In genomic region chr7:50664937-50665336, GRCh38 we compare ENCODE assay signal across 10 cellular contexts.
DNase-seq lines count a peak whose midpoint lies in the region; ATAC-seq, FAIRE-seq and TF ChIP-seq lines count a peak whose summit lies in the region.
"Had no signal": no experiment of that assay in that cellular context is flagged by ENCODE, and none has a peak within 500 bp of the region (broad histone marks: within the 10 kb centered on the region; RNA-seq: fewer than 3 reads in every experiment).

No MANE protein-coding gene starts in this region.

- peaks cover 68% of the 10 kb centered on the region for H3K79me2 ChIP-seq in astrocyte (ENCODE audit: insufficient read depth, low read length)
- H3K79me2 ChIP-seq in SK-N-SH (ENCODE audit: insufficient read depth): peaks cover 29% of the 10 kb centered on the region; the same call in 1 of the 2 replicates

- no peak overlapping the region for H3K27ac ChIP-seq in CD4-positive, alpha-beta memory T cell (ENCODE audit: low read depth, low read length)
- H3K27ac ChIP-seq in astrocyte (ENCODE audit: low read depth, low read length) (peak overlapping the region; percentile 47), SK-N-SH (ENCODE audit: low read depth in 2 of 2, low read length in 1 of 2) (no peak overlapping the region)

- H2AFZ ChIP-seq in astrocyte (ENCODE audit: low read depth, low read length) (no peak overlapping the region), SK-N-SH (ENCODE audit: low read depth) (no peak overlapping the region)

- H3K4me3 ChIP-seq in CD4-positive, alpha-beta memory T cell (ENCODE audit: low read length in 2 of 2): no peak overlapping the region
- H3K4me3 ChIP-seq in astrocyte (ENCODE audit: insufficient read depth, low read depth, low read length) (no peak overlapping the region), SK-N-SH (ENCODE audit: low read depth in 2 of 2, low read length in 1 of 2) (no peak overlapping the region)

- peak; percentile 16 for ATAC-seq in GM19023 (IDR thresholded peaks at IDR 0.05; ENCODE audit: unreplicated experiment)
- ATAC-seq in HG02981 (IDR thresholded peaks at IDR 0.05; ENCODE audit: unreplicated experiment): peak; percentile 22
- no peak for ATAC-seq in Right ventricle myocardium superior (ENCODE audit: poor library complexity)

- H3K9me3 Mint-ChIP-seq in CD4-positive, alpha-beta memory T cell: peaks cover 0 to 4% (median 0%) of the 10 kb centered on the region in 8 donors
- peaks cover 3% of the 10 kb centered on the region for H3K9me3 Mint-ChIP-seq in astrocyte (ENCODE audit: unreplicated experiment)

- TF ChIP-seq RAD21 in SK-N-SH (IDR thresholded peaks at IDR 0.05; ENCODE audit: low read length): no peak

- H3K27me3 ChIP-seq in CD4-positive, alpha-beta memory T cell (ENCODE audit: insufficient read depth, low read length): no peaks in the 10 kb centered on the region
- H3K27me3 ChIP-seq in astrocyte (ENCODE audit: insufficient read depth, low read length) (no peaks in the 10 kb centered on the region), SK-N-SH (ENCODE audit: insufficient read depth) (no peaks in the 10 kb centered on the region)

- TF ChIP-seq CTCF in astrocyte (IDR thresholded peaks at IDR 0.05; ENCODE audit: insufficient read depth, low read depth, low read length) (no peak), SK-N-SH (IDR thresholded peaks at IDR 0.05) (no peak)

- H3K4me3 Mint-ChIP-seq in CD4-positive, alpha-beta memory T cell: peak overlapping the region in 3 of 8 donors; percentile 23 to 40 (median 24)
- H3K4me3 Mint-ChIP-seq in astrocyte (ENCODE audit: unreplicated experiment): no peak overlapping the region

- no peaks in the 10 kb centered on the region for H3K27me3 Mint-ChIP-seq in CD4-positive, alpha-beta memory T cell
- H3K27me3 Mint-ChIP-seq in astrocyte (ENCODE audit: low read depth, unreplicated experiment): no peaks in the 10 kb centered on the region

- CTCF ChIA-PET in CD4-positive, alpha-beta memory T cell (lab: Charles Lee; ENCODE audit: partially characterized antibody): interaction anchor here (0.6 to 3.8 kb wide), 4 partner anchors 13 to 69 kb away, joined by 3 to 25 read pairs (median 3); no protein-coding TSS in a partner anchor
- CTCF ChIA-PET in SK-N-SH (lab: Yijun Ruan, JAX): no interaction called here

- 70% methylated on average over 4 of the region's 4 CpGs for WGBS in SK-N-SH (ENCODE audit: low lambda C conversion rate)

- no peaks in the 10 kb centered on the region for H3K9me2 ChIP-seq in SK-N-SH

- peaks cover 95% of the 10 kb centered on the region for H4K20me1 ChIP-seq in astrocyte (ENCODE audit: insufficient read depth, low read length)
- H4K20me1 ChIP-seq in SK-N-SH (ENCODE audit: insufficient read depth): peaks cover 93% of the 10 kb centered on the region

- peaks cover 55% of the 10 kb centered on the region for H3K4me1 ChIP-seq in CD4-positive, alpha-beta memory T cell (ENCODE audit: insufficient read depth, low read length)
- H3K4me1 ChIP-seq in astrocyte (ENCODE audit: insufficient read depth, low read length) (peaks cover 37% of the 10 kb centered on the region), SK-N-SH (ENCODE audit: control insufficient read depth in 1 of 2, insufficient read depth in 2 of 2, low read depth in 1 of 2, low read length in 1 of 2) (peaks cover 8 to 13% of the 10 kb centered on the region in 2 experiments; a peak in 3 of 4 replicates)

- H3K4me1 Mint-ChIP-seq in CD4-positive, alpha-beta memory T cell: peaks cover 41 to 56% (median 50%) of the 10 kb centered on the region in 4 donors
- H3K4me1 Mint-ChIP-seq in astrocyte (ENCODE audit: low read depth, unreplicated experiment): peaks cover 26% of the 10 kb centered on the region

- H3K9ac ChIP-seq in astrocyte (ENCODE audit: low read length) (peak overlapping the region; percentile 29), SK-N-SH (no peak overlapping the region)

- peak overlapping the region in 5 of 7 donors; percentile 22 to 72 (median 58) for H3K27ac Mint-ChIP-seq in CD4-positive, alpha-beta memory T cell
- no peak overlapping the region for H3K27ac Mint-ChIP-seq in astrocyte (ENCODE audit: unreplicated experiment)

- POLR2A ChIA-PET in CD4-positive, alpha-beta memory T cell (lab: Charles Lee; ENCODE audit: partially characterized antibody): no interaction called here
- POLR2A ChIA-PET in SK-N-SH (lab: Yijun Ruan, JAX): no interaction called here

- no peaks in the 10 kb centered on the region for H3K36me3 ChIP-seq in CD4-positive, alpha-beta memory T cell (ENCODE audit: insufficient read depth, low read length)
- H3K36me3 ChIP-seq in astrocyte (ENCODE audit: insufficient read depth, low read length): peaks cover 18% of the 10 kb centered on the region
- peaks cover 0 to 25% of the 10 kb centered on the region in 2 experiments for H3K36me3 ChIP-seq in SK-N-SH (replicated peaks in 1 of 2; ENCODE audit: control insufficient read depth in 1 of 2, insufficient read depth in 2 of 2, low read length in 1 of 2)

- peak overlapping the region; percentile 61 for H3K4me2 ChIP-seq in astrocyte (ENCODE audit: low read length)
- no peak overlapping the region for H3K4me2 ChIP-seq in SK-N-SH

- no peaks in the 10 kb centered on the region for H3F3A ChIP-seq in SK-N-SH (replicated peaks; ENCODE audit: insufficient read depth)

- H3K9me3 ChIP-seq in CD4-positive, alpha-beta memory T cell (ENCODE audit: control insufficient read depth in 1 of 2, low read length in 2 of 2): no peaks in the 10 kb centered on the region
- H3K9me3 ChIP-seq in astrocyte (ENCODE audit: insufficient read depth, low read depth, low read length) (no peaks in the 10 kb centered on the region), SK-N-SH (no peaks in the 10 kb centered on the region)

- no peak for TF ChIP-seq EP300 in SK-N-SH (IDR thresholded peaks at IDR 0.05; ENCODE audit: borderline replicate concordance in 1 of 2, low read depth in 1 of 2, low read length in 1 of 2)

- FAIRE-seq in astrocyte (lab: Jason Lieb, UNC): no peak
- FAIRE-seq: islet of Langerhans had no signal

- no peaks in the 10 kb centered on the region for H3K36me3 Mint-ChIP-seq in CD4-positive, alpha-beta memory T cell
- peaks cover 48% of the 10 kb centered on the region for H3K36me3 Mint-ChIP-seq in astrocyte (ENCODE audit: low read depth, unreplicated experiment)

- intact Hi-C loops in CD4-positive, alpha-beta memory T cell (cut with micrococcal nuclease): loop anchor here (5.0 kb wide), 1 partner anchor 53 kb away; no protein-coding TSS in a partner anchor
- intact Hi-C loops in Right ventricle myocardium superior (cut with DNase I): no loop called here

- no peak for DNase-seq in CD4-positive, alpha-beta memory T cell
- DNase-seq in astrocyte (ENCODE audit: low read depth) (no peak), germinal center (ENCODE audit: low spot score) (no peak), SK-N-SH (no peak), NCI-H524 treated with DMSO at 0.1 percent for 48 hours (lab: John Stamatoyannopoulos, UW) (no peak), Right ventricle myocardium superior (no peak)
- DNase-seq: activated naive CD4-positive, alpha-beta T cell treated with anti-CD3 and anti-CD28 coated beads, Interleukin-2, amount 50 U/mL, for 16 hours had no signal

TF ChIP-seq in SK-N-SH, 30 proteins besides CTCF, POLR2A, EP300 and RAD21:
- TF ChIP-seq FOXJ3 (CRISPR knock-in tag; IDR thresholded peaks at IDR 0.05) (no peak), NRF1 (IDR thresholded peaks at IDR 0.05; ENCODE audit: low read depth, low read length) (no peak), MAX (IDR thresholded peaks at IDR 0.05; ENCODE audit: low read depth) (no peak), RXRA (IDR thresholded peaks at IDR 0.05; ENCODE audit: borderline replicate concordance, low read depth) (no peak), JUND (IDR thresholded peaks at IDR 0.05) (no peak), ZBTB33 (IDR thresholded peaks at IDR 0.05; ENCODE audit: borderline replicate concordance, low read depth) (no peak), SMC3 (IDR thresholded peaks at IDR 0.05; ENCODE audit: low read depth, low read length) (no peak), POLR2AphosphoS5 (IDR thresholded peaks at IDR 0.05; ENCODE audit: low read depth, low read length) (no peak), RCOR1 (IDR thresholded peaks at IDR 0.05; ENCODE audit: low read length) (no peak), TCF12 (IDR thresholded peaks at IDR 0.05) (no peak)
